Comparison of ENCODE assay signal across 14 cellular contexts in the genomic region with DNA sequence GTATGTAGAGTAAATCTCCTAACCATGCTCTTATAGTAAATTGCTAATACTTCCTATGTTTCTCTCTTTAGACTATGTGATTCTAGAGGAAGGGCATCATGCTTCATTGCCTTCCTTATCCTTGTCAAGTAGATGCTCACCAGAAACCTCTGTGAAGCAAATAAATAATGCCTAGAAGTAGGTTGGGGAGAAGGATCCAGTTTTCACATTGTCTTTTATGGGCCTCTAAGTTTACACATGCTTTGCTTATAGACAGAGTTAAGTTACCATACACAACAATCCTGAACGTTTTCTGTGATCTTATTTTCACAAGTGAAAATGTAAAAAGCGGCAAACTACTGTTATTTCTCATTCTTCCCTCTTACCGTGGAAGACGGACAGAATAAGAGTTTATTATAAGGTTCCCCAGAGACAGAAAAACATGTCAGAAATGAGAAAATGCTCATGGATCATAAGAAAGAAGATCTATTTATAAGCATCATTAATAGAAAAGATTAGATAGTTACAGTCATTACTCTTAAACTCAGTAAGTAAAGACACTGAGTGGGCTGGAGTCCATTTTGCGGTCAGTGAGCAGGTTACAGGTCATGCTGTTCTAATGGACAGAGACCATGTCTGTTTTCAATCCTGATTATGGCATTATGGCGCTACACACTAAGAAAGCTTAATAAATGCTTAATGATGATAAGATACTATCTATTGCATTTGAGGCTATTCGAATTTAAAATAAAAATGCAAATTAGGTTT.
DNase-seq lines count a peak whose midpoint lies in the region; TF ChIP-seq lines count a peak whose summit lies in the region.
"Had no signal": no experiment of that assay in that cellular context is flagged by ENCODE, and none has a peak within 500 bp of the region (broad histone marks: within the 10 kb centered on the region; RNA-seq: fewer than 3 reads in every experiment).

No MANE protein-coding gene starts in this region.

- peaks cover 11% of the 10 kb centered on the region for H3K9me3 Mint-ChIP-seq in endodermal cell

- no peaks in the 10 kb centered on the region for H3K79me2 ChIP-seq in mesendoderm (ENCODE audit: control insufficient read depth, insufficient read depth, low read length)

- TF ChIP-seq POLR2A in esophagus squamous epithelium (IDR thresholded peaks at IDR 0.05), result no peak

- H3K23ac ChIP-seq in mesendoderm (ENCODE audit: low read length), result no peak overlapping the region

- H2AK5ac ChIP-seq in mesendoderm (ENCODE audit: low read length), result no peak overlapping the region

- DNase-seq in endodermal cell, result no peak
- peak; percentile 37 for DNase-seq in fibroblast of mammary gland (ENCODE audit: low read depth)
- DNase-seq in mesendoderm, result no peak
- DNase-seq in dermis blood vessel endothelial cell, result no peak
- DNase-seq in left ventricle myocardium inferior, result no peak
- DNase-seq in esophagus squamous epithelium (lab: John Stamatoyannopoulos, UW), result no peak
- DNase-seq: ACHN; BE2C; C1 segment of cervical spinal cord; CD4-positive, CD25-positive, alpha-beta regulatory T cell; CD8-positive, alpha-beta memory T cell; COR-L47; DMS 273 treated with DMSO at 0.1 percent for 48 hours had no signal

- no peak overlapping the region for H3K56ac ChIP-seq in mesendoderm (ENCODE audit: low read length)

- no peak overlapping the region for H3K27ac Mint-ChIP-seq in endodermal cell
- H3K27ac Mint-ChIP-seq: CD4-positive, CD25-positive, alpha-beta regulatory T cell; CD8-positive, alpha-beta memory T cell had no signal

- H3K27me3 ChIP-seq in endodermal cell (ENCODE audit: control insufficient read depth, insufficient read depth, low read length, poor library complexity, severe bottlenecking) (no peaks in the 10 kb centered on the region), mesendoderm (ENCODE audit: insufficient read depth, low read length, poor library complexity) (no peaks in the 10 kb centered on the region), left ventricle myocardium inferior (ENCODE audit: low read depth) (no peaks in the 10 kb centered on the region), esophagus squamous epithelium (no peaks in the 10 kb centered on the region)
- H3K27me3 ChIP-seq: BE2C had no signal

- no peak overlapping the region for H3K4me2 ChIP-seq in mesendoderm (ENCODE audit: low read length)

- no peak overlapping the region for H4K8ac ChIP-seq in mesendoderm (ENCODE audit: low read depth, low read length)

- peaks cover 6% of the 10 kb centered on the region for H3K9me3 ChIP-seq in endodermal cell (ENCODE audit: control insufficient read depth, low read length)
- H3K9me3 ChIP-seq in left ventricle myocardium inferior (replicated peaks), result no peaks in the 10 kb centered on the region
- H3K9me3 ChIP-seq in esophagus squamous epithelium, result no peaks in the 10 kb centered on the region
- H3K9me3 ChIP-seq: BE2C, HAP-1 had no signal

- H3K79me1 ChIP-seq in mesendoderm (ENCODE audit: low read length), result no peaks in the 10 kb centered on the region

- intact Hi-C loops in left ventricle myocardium inferior (cut with micrococcal nuclease), result no loop called here
- intact Hi-C loops in esophagus squamous epithelium (cut with DNase I), result no loop called here

- no peak overlapping the region for H4K5ac ChIP-seq in mesendoderm (ENCODE audit: low read length)

- H3K4ac ChIP-seq in mesendoderm (ENCODE audit: low read depth, low read length), result no peak overlapping the region

- H3K4me1 ChIP-seq in endodermal cell (ENCODE audit: control insufficient read depth, insufficient read depth, low read length) (peaks cover 4% of the 10 kb centered on the region), mesendoderm (ENCODE audit: control insufficient read depth, low read depth, low read length) (peaks cover 7% of the 10 kb centered on the region), left ventricle myocardium inferior (no peaks in the 10 kb centered on the region), esophagus squamous epithelium (no peaks in the 10 kb centered on the region)
- H3K4me1 ChIP-seq: BE2C had no signal

- TF ChIP-seq CTCF in endodermal cell (conservative IDR thresholded peaks at IDR 0.05), result no peak
- no peak for TF ChIP-seq CTCF in fibroblast of mammary gland (conservative IDR thresholded peaks at IDR 0.05; ENCODE audit: control insufficient read depth, insufficient read depth, low read depth, low read length)
- TF ChIP-seq CTCF in left ventricle myocardium inferior (IDR thresholded peaks at IDR 0.05; ENCODE audit: borderline replicate concordance), result no peak
- TF ChIP-seq CTCF in esophagus squamous epithelium (IDR thresholded peaks at IDR 0.05), result no peak

- peaks cover 28% of the 10 kb centered on the region for H3K4me1 Mint-ChIP-seq in endodermal cell
- H3K4me1 Mint-ChIP-seq: CD4-positive, CD25-positive, alpha-beta regulatory T cell; CD8-positive, alpha-beta memory T cell had no signal

- no peaks in the 10 kb centered on the region for H3K27me3 Mint-ChIP-seq in endodermal cell (ENCODE audit: insufficient read depth)
- H3K27me3 Mint-ChIP-seq: CD4-positive, CD25-positive, alpha-beta regulatory T cell; CD8-positive, alpha-beta memory T cell had no signal

- peak overlapping the region; percentile 57 for H2BK15ac ChIP-seq in mesendoderm (replicated peaks; ENCODE audit: low read depth)

- H3K36me3 Mint-ChIP-seq in endodermal cell (ENCODE audit: low read depth), result peaks cover 4% of the 10 kb centered on the region
- H3K36me3 Mint-ChIP-seq: CD4-positive, CD25-positive, alpha-beta regulatory T cell; CD8-positive, alpha-beta memory T cell had no signal

- H3K4me3 Mint-ChIP-seq in endodermal cell, result no peak overlapping the region
- H3K4me3 Mint-ChIP-seq: CD4-positive, CD25-positive, alpha-beta regulatory T cell; CD8-positive, alpha-beta memory T cell had no signal

- WGBS in endodermal cell (ENCODE audit: insufficient coverage in 1 of 2, insufficient read length in 1 of 2), 2 experiments, result 91 to 100% methylated on average over 4 to 7 of the region's 7 CpGs
- WGBS in mesendoderm (ENCODE audit: extremely low coverage, insufficient coverage, low lambda C conversion rate), result no CpG with 5 or more reads among the region's 7 CpGs
- WGBS in esophagus squamous epithelium, 2 donors, result 70 to 75% methylated on average over 7 of the region's 7 CpGs

- H3K4me3 ChIP-seq in endodermal cell (ENCODE audit: low read length) (peak overlapping the region; percentile 34), fibroblast of mammary gland (ENCODE audit: control insufficient read depth, low read depth, low read length) (no peak overlapping the region), mesendoderm (ENCODE audit: low read length) (no peak overlapping the region), left ventricle myocardium inferior (no peak overlapping the region), esophagus squamous epithelium (no peak overlapping the region)
- H3K4me3 ChIP-seq: HAP-1 had no signal

- H3K18ac ChIP-seq in mesendoderm (ENCODE audit: low read length), result no peak overlapping the region

- H2BK5ac ChIP-seq in mesendoderm (ENCODE audit: low read length), result no peak overlapping the region

- H3K36me3 ChIP-seq in endodermal cell (ENCODE audit: control insufficient read depth, insufficient read depth, low read length) (no peaks in the 10 kb centered on the region), mesendoderm (ENCODE audit: control insufficient read depth, insufficient read depth, low read length) (no peaks in the 10 kb centered on the region), left ventricle myocardium inferior (no peaks in the 10 kb centered on the region), esophagus squamous epithelium (no peaks in the 10 kb centered on the region)
- H3K36me3 ChIP-seq: BE2C, HAP-1 had no signal

- H3K27ac ChIP-seq in endodermal cell (ENCODE audit: low read depth, low read length) (no peak overlapping the region), mesendoderm (ENCODE audit: low read depth, low read length) (no peak overlapping the region), left ventricle myocardium inferior (replicated peaks) (no peak overlapping the region), esophagus squamous epithelium (no peak overlapping the region)

- H3K9ac ChIP-seq in endodermal cell (ENCODE audit: extremely low read depth, low read length, poor library complexity, severe bottlenecking), result no peak overlapping the region
- no peak overlapping the region for H3K9ac ChIP-seq in mesendoderm (ENCODE audit: low read length)

- H2BK120ac ChIP-seq in mesendoderm (ENCODE audit: low read depth, low read length), result no peak overlapping the region
